In the genomic region with DNA sequence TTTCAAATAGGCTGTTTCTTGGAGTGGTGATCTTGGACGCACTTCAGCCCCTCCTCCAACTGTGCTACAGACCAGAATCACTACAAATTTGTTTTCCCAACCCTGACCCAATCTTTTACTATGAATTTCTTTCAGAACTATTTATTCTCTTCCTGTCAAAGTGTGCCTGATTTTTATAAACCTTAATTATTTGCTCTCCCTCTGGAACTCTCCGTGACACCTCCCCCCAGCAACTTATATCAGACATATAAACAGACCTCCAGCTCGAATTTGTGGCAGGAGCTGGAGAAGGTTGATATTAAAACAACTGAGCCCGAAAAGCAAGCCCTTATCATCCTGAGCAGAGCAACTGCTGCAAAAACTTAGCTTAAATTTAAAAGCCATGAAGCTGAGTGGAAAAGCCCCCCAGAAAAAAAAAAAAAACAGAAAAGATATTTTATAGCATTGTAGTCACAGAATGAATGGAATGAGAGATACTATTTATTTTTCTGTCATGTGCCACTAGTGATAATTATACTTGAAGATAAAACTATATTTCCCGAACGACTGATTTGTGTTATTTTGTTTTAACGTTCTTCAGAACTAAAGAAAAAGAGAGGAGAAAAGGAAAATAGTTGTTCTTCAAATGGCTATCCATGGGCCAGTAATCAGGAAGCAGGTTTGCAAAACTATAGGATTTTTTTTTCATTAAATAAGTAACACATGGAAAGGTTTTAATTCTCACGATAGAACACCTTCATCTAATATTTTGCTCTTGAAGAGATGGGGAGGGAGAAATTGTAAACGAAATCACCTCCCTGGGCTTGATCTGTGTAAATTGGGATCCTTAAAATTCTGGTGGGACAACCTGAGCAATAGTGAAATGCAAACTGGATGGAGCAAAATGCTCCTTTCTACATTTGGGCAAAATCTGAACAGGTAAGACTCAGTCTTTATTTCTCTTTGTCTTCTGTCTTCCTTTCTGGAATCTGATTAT, we compare ENCODE assay signal across 3 cellular contexts.
A peak's percentile ranks its signal among the peaks of the same experiment; 100 is the strongest.
TF ChIP-seq lines count a peak whose summit lies in the region.

No MANE protein-coding gene starts in this region.

TF ChIP-seq in A549, 52 proteins besides CTCF, POLR2A, EP300 and RAD21:
- TF ChIP-seq RNF2 (IDR thresholded peaks at IDR 0.05; ENCODE audit: borderline replicate concordance, low read depth) (peak; percentile 88; the same call in 1 of the 2 replicates), CBX2 (IDR thresholded peaks at IDR 0.05; ENCODE audit: borderline replicate concordance, low read depth) (no peak), CBX8 (IDR thresholded peaks at IDR 0.05) (peak; percentile 81; the same call in 1 of the 2 replicates)
TF ChIP-seq in A549: peak in this region for 2.

TF ChIP-seq in GM23338, 12 proteins besides CTCF, POLR2A, EP300 and RAD21:
- TF ChIP-seq ZNF462 (CRISPR knock-in tag; IDR thresholded peaks at IDR 0.05) (no peak), EZH2 (IDR thresholded peaks at IDR 0.05; ENCODE audit: low read depth, unreplicated experiment) (peak; percentile 11)

TF ChIP-seq in H1, 55 proteins besides CTCF, POLR2A, EP300 and RAD21:
- TF ChIP-seq MAFK (IDR thresholded peaks at IDR 0.05; ENCODE audit: low read depth, low read length) (no peak), KDM1A (IDR thresholded peaks at IDR 0.05; ENCODE audit: borderline replicate concordance, low read length) (no peak), CBX8 (IDR thresholded peaks at IDR 0.05; ENCODE audit: borderline replicate concordance, low read depth, low read length) (peak; percentile 84; the same call in 1 of the 2 replicates), RXRA (IDR thresholded peaks at IDR 0.05; ENCODE audit: insufficient read depth, low read depth, low read length) (no peak), RNF2 (IDR thresholded peaks at IDR 0.05; ENCODE audit: borderline replicate concordance, low read depth, low read length, missing control alignments, poor library complexity, severe bottlenecking) (peak; percentile 7)
